ENCODE assay signal across 8 cellular contexts in the genomic region with DNA sequence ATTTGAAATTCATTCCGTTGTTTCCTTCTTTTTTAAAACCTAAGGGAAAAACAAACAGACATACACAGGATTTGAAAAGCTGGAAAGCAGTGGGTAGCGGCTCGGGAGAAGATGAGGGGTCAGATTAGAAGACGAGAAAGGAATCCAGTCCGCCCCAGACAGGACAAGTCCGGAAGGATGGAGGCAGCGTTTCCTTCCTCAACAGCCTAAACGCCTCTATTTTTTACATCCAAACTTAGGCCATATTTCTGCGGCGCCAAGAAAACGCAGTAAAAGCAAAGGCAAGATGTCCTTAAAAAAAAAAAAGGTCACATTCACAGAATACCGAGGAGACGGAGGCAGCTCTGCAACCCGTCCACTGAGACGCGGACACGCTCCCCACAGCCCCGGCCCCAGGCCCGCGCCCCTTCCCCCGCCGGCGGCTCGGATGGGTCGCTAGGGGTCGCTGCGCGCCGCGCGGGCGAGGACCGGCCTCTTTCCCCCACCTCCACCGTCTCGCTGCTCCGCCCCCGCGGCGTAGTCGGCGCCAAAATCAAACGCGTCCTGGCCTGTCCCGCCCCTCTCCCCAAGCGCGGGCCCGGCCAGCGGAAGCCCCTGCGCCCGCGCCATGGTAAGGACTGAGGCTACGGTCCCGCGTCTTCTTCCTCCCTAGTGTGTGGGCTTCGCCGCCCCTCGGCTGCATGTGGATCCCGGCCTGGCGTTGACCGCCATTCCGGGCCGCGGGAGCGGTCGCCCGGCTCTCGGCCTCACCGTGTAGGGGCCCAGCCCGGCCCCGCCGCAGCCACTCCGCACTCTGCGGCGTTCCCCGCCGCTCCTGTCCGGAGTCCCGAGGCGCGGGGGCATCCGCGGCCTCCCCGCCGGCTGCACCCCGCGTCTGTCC. TPM values are rescaled to one million over a fixed set of nuclear protein-coding genes. Genes with fewer than 3 reads are reported as not detected.
DNase-seq lines count a peak whose midpoint lies in the region; ATAC-seq and TF ChIP-seq lines count a peak whose summit lies in the region.

A gene with protein sequence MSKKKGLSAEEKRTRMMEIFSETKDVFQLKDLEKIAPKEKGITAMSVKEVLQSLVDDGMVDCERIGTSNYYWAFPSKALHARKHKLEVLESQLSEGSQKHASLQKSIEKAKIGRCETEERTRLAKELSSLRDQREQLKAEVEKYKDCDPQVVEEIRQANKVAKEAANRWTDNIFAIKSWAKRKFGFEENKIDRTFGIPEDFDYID (plus strand): TSS at position 558 of the 880 bp plus-strand sequence. CDS start 50 bp downstream, at position 608.

- H3K4me3 ChIP-seq in GM23248: peak within 1 kb of the TSS; percentile 85
- peak within 1 kb of the TSS; percentile 77 for H3K4me3 ChIP-seq in fibroblast of mammary gland (ENCODE audit: control insufficient read depth, low read depth, low read length)

- peaks cover 13% of the 10 kb centered on the region for H3K4me1 ChIP-seq in GM23248 (ENCODE audit: insufficient read depth)

- H3K9me3 Mint-ChIP-seq in activated T-helper 1 cell treated with anti-CD3 and anti-CD28 coated beads, Interleukin-12 subunit alpha, Interleukin-12 subunit beta, Interleukin-2, Interleukin-4 antibody, amounts not matched to agents 30 ng/mL and 10 ng/mL and 1 ng/mL, durations not matched to agents 14 hours and 24 hours and 36 hours: no peaks in the 10 kb centered on the region
- no peaks in the 10 kb centered on the region for H3K9me3 Mint-ChIP-seq in naive thymus-derived CD8-positive, alpha-beta T cell

- no peaks in the 10 kb centered on the region for H3K79me2 ChIP-seq in GM23248 (ENCODE audit: insufficient read depth)

- in situ Hi-C loops in GM23248 (cut with MboI): loop anchor here (25.0 kb wide), 1 partner anchor 418 kb away; the partner anchor contains the start of gene RNF175

- TF ChIP-seq CTCF in fibroblast of mammary gland (conservative IDR thresholded peaks at IDR 0.05; ENCODE audit: control insufficient read depth, insufficient read depth, low read depth, low read length): no peak

- no peaks in the 10 kb centered on the region for H4K20me1 ChIP-seq in GM23248 (ENCODE audit: insufficient read depth)

- WGBS in GM23248 (ENCODE audit: low coverage in 1 of 2, low lambda C conversion rate in 2 of 2, missing lambda C conversion rate in 2 of 2), 2 experiments: 1 to 2% methylated on average over 50 to 64 of the region's 86 CpGs

- peak within 1 kb of the TSS; percentile 13; the same call in 1 of the 2 replicates for H3K27ac ChIP-seq in GM23248

- H3K27me3 ChIP-seq in GM23248 (replicated peaks; ENCODE audit: insufficient read depth): no peaks in the 10 kb centered on the region

- H3K36me3 ChIP-seq in GM23248 (ENCODE audit: low read depth): no peaks in the 10 kb centered on the region

- ATAC-seq in naive thymus-derived CD8-positive, alpha-beta T cell: peak; percentile 90 to 92

- intact Hi-C loops in activated T-helper 1 cell treated with anti-CD3 and anti-CD28 coated beads, Interleukin-12 subunit alpha, Interleukin-12 subunit beta, Interleukin-2, Interleukin-4 antibody, amounts not matched to agents 30 ng/mL and 10 ng/mL and 1 ng/mL, durations not matched to agents 14 hours and 24 hours and 36 hours (cut with micrococcal nuclease): loop anchor here (1.0 to 10.0 kb wide), 11 partner anchors 13 to 1200 kb away; partner anchors contain the start of gene TMEM131L

- H3K4me2 ChIP-seq in GM23248 (ENCODE audit: unreplicated experiment): peak within 1 kb of the TSS; percentile 86

- peaks cover 9% of the 10 kb centered on the region; the same call in 1 of the 2 replicates for H3F3A ChIP-seq in GM23248 (ENCODE audit: insufficient read depth)

- H2AFZ ChIP-seq in GM23248: peak within 1 kb of the TSS; percentile 92

- H3K27me3 Mint-ChIP-seq in activated T-helper 1 cell treated with anti-CD3 and anti-CD28 coated beads, Interleukin-12 subunit alpha, Interleukin-12 subunit beta, Interleukin-2, Interleukin-4 antibody, amounts not matched to agents 30 ng/mL and 10 ng/mL and 1 ng/mL, durations not matched to agents 14 hours and 24 hours and 36 hours (ENCODE audit: insufficient read depth): peaks cover 13% of the 10 kb centered on the region
- H3K27me3 Mint-ChIP-seq in naive thymus-derived CD8-positive, alpha-beta T cell: peaks cover 0 to 6% (median 2%) of the 10 kb centered on the region in 5 donors

- H3K4me3 Mint-ChIP-seq in activated T-helper 1 cell treated with anti-CD3 and anti-CD28 coated beads, Interleukin-12 subunit alpha, Interleukin-12 subunit beta, Interleukin-2, Interleukin-4 antibody, amounts not matched to agents 30 ng/mL and 10 ng/mL and 1 ng/mL, durations not matched to agents 14 hours and 24 hours and 36 hours: peak within 1 kb of the TSS; percentile 91
- H3K4me3 Mint-ChIP-seq in naive thymus-derived CD8-positive, alpha-beta T cell: peak within 1 kb of the TSS; percentile 87 to 98 (median 94)

- peaks cover 2% of the 10 kb centered on the region for H3K36me3 Mint-ChIP-seq in activated T-helper 1 cell treated with anti-CD3 and anti-CD28 coated beads, Interleukin-12 subunit alpha, Interleukin-12 subunit beta, Interleukin-2, Interleukin-4 antibody, amounts not matched to agents 30 ng/mL and 10 ng/mL and 1 ng/mL, durations not matched to agents 14 hours and 24 hours and 36 hours (ENCODE audit: low read depth)
- no peaks in the 10 kb centered on the region for H3K36me3 Mint-ChIP-seq in naive thymus-derived CD8-positive, alpha-beta T cell

- DNase-seq in ELF-1 (ENCODE audit: low read depth, low spot score): peak; percentile 94
- DNase-seq in GM23248: peak; percentile 87
- peak; percentile 79 to 84 for DNase-seq in Kasumi-1 (lab: John Stamatoyannopoulos, UW)
- DNase-seq in RPMI8226: peak; percentile 87
- DNase-seq in activated T-helper 1 cell treated with anti-CD3 and anti-CD28 coated beads, Interleukin-12 subunit alpha, Interleukin-12 subunit beta, Interleukin-2, Interleukin-4 antibody, amounts not matched to agents 30 ng/mL and 10 ng/mL and 1 ng/mL, durations not matched to agents 14 hours and 24 hours and 36 hours (ENCODE audit: low spot score): peak; percentile 90
- peak; percentile 70 for DNase-seq in fibroblast of mammary gland (ENCODE audit: low read depth)
- DNase-seq in naive thymus-derived CD8-positive, alpha-beta T cell: peak; percentile 79 to 94 (median 90)
- DNase-seq in stimulated activated naive CD4-positive, alpha-beta T cell (lab: John Stamatoyannopoulos, UW): peak; percentile 74 to 92 (median 87)

- peak within 1 kb of the TSS; percentile 77 for H3K9ac ChIP-seq in GM23248

- H3K27ac Mint-ChIP-seq in activated T-helper 1 cell treated with anti-CD3 and anti-CD28 coated beads, Interleukin-12 subunit alpha, Interleukin-12 subunit beta, Interleukin-2, Interleukin-4 antibody, amounts not matched to agents 30 ng/mL and 10 ng/mL and 1 ng/mL, durations not matched to agents 14 hours and 24 hours and 36 hours: peak within 1 kb of the TSS; percentile 85
- peak within 1 kb of the TSS in 8 of 10 donors; percentile 22 to 84 (median 66) for H3K27ac Mint-ChIP-seq in naive thymus-derived CD8-positive, alpha-beta T cell

- H3K9me2 ChIP-seq in GM23248 (ENCODE audit: insufficient read depth): no peaks in the 10 kb centered on the region

- POLR2A ChIA-PET in naive thymus-derived CD8-positive, alpha-beta T cell (lab: Charles Lee): interaction anchor here (1.1 to 2.2 kb wide), 3 partner anchors 122 to 191 kb away, joined by 3 to 8 read pairs (median 4); partner anchors contain the start of gene TMEM131L

- peaks cover 32% of the 10 kb centered on the region for H3K4me1 Mint-ChIP-seq in activated T-helper 1 cell treated with anti-CD3 and anti-CD28 coated beads, Interleukin-12 subunit alpha, Interleukin-12 subunit beta, Interleukin-2, Interleukin-4 antibody, amounts not matched to agents 30 ng/mL and 10 ng/mL and 1 ng/mL, durations not matched to agents 14 hours and 24 hours and 36 hours (ENCODE audit: low read depth)
- peaks cover 3 to 26% (median 7%) of the 10 kb centered on the region in 4 donors for H3K4me1 Mint-ChIP-seq in naive thymus-derived CD8-positive, alpha-beta T cell

- no peaks in the 10 kb centered on the region for H3K9me3 ChIP-seq in GM23248 (ENCODE audit: low read depth)

RNA-seq across cellular contexts. Expression of the gene that starts here (rescaled TPM):
- total RNA-seq in GM23248 (2014; rRNA removed; shearing (Covaris generic)): 1.2 and 4.2 TPM in 2 replicates
- polyA plus RNA-seq in GM23248 (2016; fragmentation: Nextera tagmentation; extraction: Ambion mirVana): 4.3 and 4.9 TPM in 2 replicates
- total RNA-seq in activated T-helper 1 cell treated with anti-CD3 and anti-CD28 coated beads, Interleukin-12 subunit alpha, Interleukin-12 subunit beta, Interleukin-2, Interleukin-4 antibody, amounts not matched to agents 30 ng/mL and 10 ng/mL and 1 ng/mL, durations not matched to agents 14 hours and 24 hours and 36 hours: 12.5 and 13.5 TPM in 2 replicates
- not detected for total RNA-seq in naive thymus-derived CD8-positive, alpha-beta T cell
- not detected for polyA plus RNA-seq in naive thymus-derived CD8-positive, alpha-beta T cell

Comparison
In these comparisons a context has a peak if more than half of its experiments do, and no peak if none do; other contexts are left out.
1. Peak in every context shown above with its lines: DNase-seq, ATAC-seq, H3K4me3 ChIP-seq and H3K27ac ChIP-seq.
2. Peak in DNase-seq and ATAC-seq in naive thymus-derived CD8-positive, alpha-beta T cell; RNA of the gene not detected or under 1 TPM.